ENCODE assay signal across 9 cellular contexts in the genomic region with DNA sequence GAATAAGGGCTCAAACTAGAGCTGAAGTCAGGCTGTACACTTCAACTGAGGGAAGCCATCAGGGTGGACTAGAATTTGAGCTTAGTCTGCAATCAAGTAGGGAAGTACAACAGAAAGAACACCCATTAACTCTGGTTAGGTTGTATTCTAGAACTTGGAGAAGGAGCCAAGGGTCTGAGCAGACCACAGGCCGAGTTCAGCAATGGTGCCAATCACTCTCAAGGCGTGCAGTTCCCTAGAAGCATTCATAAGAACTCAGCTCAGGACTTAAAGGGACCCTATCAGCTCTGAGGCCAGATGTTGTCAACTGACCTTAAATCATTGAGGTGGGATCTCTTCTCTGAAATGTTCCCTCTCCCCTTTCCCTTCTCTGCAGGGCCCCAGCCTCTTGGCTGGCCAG.
DNase-seq lines count a peak whose midpoint lies in the region; ATAC-seq and TF ChIP-seq lines count a peak whose summit lies in the region.
"Had no signal": no experiment of that assay in that cellular context is flagged by ENCODE, and none has a peak within 500 bp of the region (broad histone marks: within the 10 kb centered on the region; RNA-seq: fewer than 3 reads in every experiment).

No MANE protein-coding gene starts in this region.

- intact Hi-C loops in colonic mucosa (cut with DNase I) (loop anchor here (5.0 to 10.0 kb wide), 3 partner anchors 94 to 353 kb away; no protein-coding TSS in a partner anchor), uterus (cut with DNase I; ENCODE audit: low total_unique reads) (no loop called here)

- TF ChIP-seq CTCF in colonic mucosa (IDR thresholded peaks at IDR 0.05) (no peak), neutrophil (IDR thresholded peaks at IDR 0.05) (no peak), GM10266 (IDR thresholded peaks at IDR 0.05; ENCODE audit: control insufficient read depth, insufficient read depth, low read depth, missing control alignments) (no peak), uterus (IDR thresholded peaks at IDR 0.05) (no peak)

- no peaks in the 10 kb centered on the region for H3K36me3 ChIP-seq in BLaER1 treated with 17β-estradiol and CSF1 and Interleukin-3, amounts not matched to agents 10 nM and 100 nM
- H3K36me3 ChIP-seq in colonic mucosa = no peaks in the 10 kb centered on the region
- H3K36me3 ChIP-seq in neutrophil = no peaks in the 10 kb centered on the region
- no peaks in the 10 kb centered on the region for H3K36me3 ChIP-seq in uterus
- H3K36me3 ChIP-seq: cardiac muscle cell had no signal

- H3K4me1 Mint-ChIP-seq in IgD-negative memory B cell = peaks cover 46 to 78% (median 64%) of the 10 kb centered on the region in 3 donors

- no peak for DNase-seq in colonic mucosa
- DNase-seq in T1000 (lab: John Stamatoyannopoulos, UW) = no peak
- DNase-seq in GM10266 (ENCODE audit: extremely low spot score) = no peak
- DNase-seq in uterus = no peak

- H4K20me1 ChIP-seq in BLaER1 treated with 17β-estradiol and CSF1 and Interleukin-3, amounts not matched to agents 10 nM and 100 nM = 0 out of 22 replicates have a peak, but pooled peaks cover 0 to 3% (median 0%) of the 10 kb centered on the region in 11 experiments

- H3K27me3 ChIP-seq in BLaER1 treated with 17β-estradiol and CSF1 and Interleukin-3, amounts not matched to agents 10 nM and 100 nM = no peaks in the 10 kb centered on the region
- no peaks in the 10 kb centered on the region for H3K27me3 ChIP-seq in colonic mucosa
- H3K27me3 ChIP-seq in neutrophil = no peaks in the 10 kb centered on the region
- H3K27me3 ChIP-seq in uterus = no peaks in the 10 kb centered on the region
- H3K27me3 ChIP-seq: cardiac muscle cell had no signal

- H3K36me3 Mint-ChIP-seq in IgD-negative memory B cell = no peaks in the 10 kb centered on the region

- peak overlapping the region in 4 of 10 experiments; percentile 13 to 58 (median 29); a peak in 3 of 20 replicates for H3K4me3 ChIP-seq in BLaER1 treated with 17β-estradiol and CSF1 and Interleukin-3, amounts not matched to agents 10 nM and 100 nM
- H3K4me3 ChIP-seq in colonic mucosa (no peak overlapping the region), neutrophil (ENCODE audit: low read depth in 1 of 2, low read length in 1 of 2) (peak overlapping the region; percentile 24 to 51), uterus (no peak overlapping the region)
- H3K4me3 ChIP-seq: cardiac muscle cell had no signal

- H3K27me3 Mint-ChIP-seq in IgD-negative memory B cell = peaks cover 1% of the 10 kb centered on the region

- no peaks in the 10 kb centered on the region for H3K9me3 ChIP-seq in BLaER1 treated with 17β-estradiol and CSF1 and Interleukin-3, amounts not matched to agents 10 nM and 100 nM (replicated peaks in 1 of 11)
- no peaks in the 10 kb centered on the region for H3K9me3 ChIP-seq in colonic mucosa
- H3K9me3 ChIP-seq in neutrophil = no peaks in the 10 kb centered on the region
- H3K9me3 ChIP-seq in uterus = no peaks in the 10 kb centered on the region

- H3K9ac ChIP-seq in BLaER1 treated with 17β-estradiol and CSF1 and Interleukin-3, amounts not matched to agents 10 nM and 100 nM = peak overlapping the region; percentile 18 to 79 (median 66); a peak in 18 of 22 replicates
- H3K9ac ChIP-seq in colonic mucosa (ENCODE audit: low read depth in 2 of 2, low read length in 2 of 2) = peak overlapping the region in 1 of 2 donors; percentile 40

- peak overlapping the region in 3 of 4 donors; percentile 6 to 91 (median 76) for H3K4me3 Mint-ChIP-seq in IgD-negative memory B cell

- H3K4me1 ChIP-seq in BLaER1 treated with 17β-estradiol and CSF1 and Interleukin-3, amounts not matched to agents 10 nM and 100 nM = peaks cover 100% of the 10 kb centered on the region in 10 experiments
- peaks cover 36% of the 10 kb centered on the region for H3K4me1 ChIP-seq in colonic mucosa
- H3K4me1 ChIP-seq in neutrophil (ENCODE audit: control insufficient read depth in 1 of 2, insufficient read depth in 1 of 2, low read depth in 1 of 2, low read length in 1 of 2) = peaks cover 91 to 92% of the 10 kb centered on the region in 2 experiments
- no peaks in the 10 kb centered on the region for H3K4me1 ChIP-seq in uterus

- H3K4me2 ChIP-seq in BLaER1 treated with 17β-estradiol and CSF1 and Interleukin-3, amounts not matched to agents 10 nM and 100 nM = peak overlapping the region; percentile 86 to 97 (median 95)

- ATAC-seq in HG03378 (IDR thresholded peaks at IDR 0.05; ENCODE audit: unreplicated experiment) = no peak

- H3K9me3 Mint-ChIP-seq in IgD-negative memory B cell = no peaks in the 10 kb centered on the region

- peak overlapping the region; percentile 4 to 89 (median 81); a peak in 20 of 22 replicates for H3K27ac ChIP-seq in BLaER1 treated with 17β-estradiol and CSF1 and Interleukin-3, amounts not matched to agents 10 nM and 100 nM
- H3K27ac ChIP-seq in colonic mucosa (peak overlapping the region; percentile 63), neutrophil (peak overlapping the region; percentile 99), uterus (peak overlapping the region in 1 of 2 donors; percentile 61)
- H3K27ac ChIP-seq: cardiac muscle cell had no signal

- TF ChIP-seq POLR2A in uterus (IDR thresholded peaks at IDR 0.05) = no peak

- H3K27ac Mint-ChIP-seq in IgD-negative memory B cell = peak overlapping the region; percentile 94 to 98 (median 97)

Comparison
In these comparisons a context has a peak if more than half of its experiments do, and no peak if none do; other contexts are left out.
1. H3K4me3 ChIP-seq: peak in neutrophil (2 of 2); none in colonic mucosa (single experiment) and uterus (0 of 2).